In genomic region chr19:41320185-41320518, GRCh38 we compare ENCODE assay signal across 29 cellular contexts. TPM values are rescaled to one million over a fixed set of nuclear protein-coding genes. Genes with fewer than 3 reads are reported as not detected.
DNase-seq lines count a peak whose midpoint lies in the region; ATAC-seq and TF ChIP-seq lines count a peak whose summit lies in the region.
"Had no signal": no experiment of that assay in that cellular context is flagged by ENCODE, and none has a peak within 500 bp of the region (broad histone marks: within the 10 kb centered on the region; RNA-seq: fewer than 3 reads in every experiment).

No MANE protein-coding gene starts in this region.

- H3K27ac Mint-ChIP-seq in activated naive CD4-positive, alpha-beta T cell treated with anti-CD3 and anti-CD28 coated beads for 36 hours: peak overlapping the region; percentile 24
- H3K27ac Mint-ChIP-seq in central memory CD8-positive, alpha-beta T cell (ENCODE audit: low read depth): peak overlapping the region; percentile 56
- H3K27ac Mint-ChIP-seq in osteocyte (ENCODE audit: unreplicated experiment): peak overlapping the region; percentile 47

- ATAC-seq in central memory CD8-positive, alpha-beta T cell (replicated peaks; ENCODE audit: extremely low read depth, poor library complexity, severe bottlenecking): no peak
- ATAC-seq: gastroesophageal sphincter; left ventricle myocardium superior; naive thymus-derived CD8-positive, alpha-beta T cell had no signal

- H3K9me3 Mint-ChIP-seq in activated naive CD4-positive, alpha-beta T cell treated with anti-CD3 and anti-CD28 coated beads for 36 hours: no peaks in the 10 kb centered on the region
- H3K9me3 Mint-ChIP-seq in central memory CD8-positive, alpha-beta T cell: no peaks in the 10 kb centered on the region
- H3K9me3 Mint-ChIP-seq in osteocyte (ENCODE audit: unreplicated experiment): no peaks in the 10 kb centered on the region
- H3K9me3 Mint-ChIP-seq: naive thymus-derived CD8-positive, alpha-beta T cell had no signal

- peaks cover 17% of the 10 kb centered on the region for H3K4me1 Mint-ChIP-seq in activated naive CD4-positive, alpha-beta T cell treated with anti-CD3 and anti-CD28 coated beads for 36 hours (ENCODE audit: low read depth)
- peaks cover 35% of the 10 kb centered on the region for H3K4me1 Mint-ChIP-seq in central memory CD8-positive, alpha-beta T cell
- peaks cover 54% of the 10 kb centered on the region for H3K4me1 Mint-ChIP-seq in osteocyte (ENCODE audit: unreplicated experiment)

- CTCF ChIA-PET in activated naive CD4-positive, alpha-beta T cell treated with anti-CD3 and anti-CD28 coated beads for 36 hours (lab: Charles Lee): interaction anchor here (0.7 kb wide), 1 partner anchor 15 kb away, joined by 3 read pairs; no protein-coding TSS in a partner anchor

- peaks cover 37% of the 10 kb centered on the region for H3K36me3 Mint-ChIP-seq in activated naive CD4-positive, alpha-beta T cell treated with anti-CD3 and anti-CD28 coated beads for 36 hours (ENCODE audit: low read depth)
- peaks cover 76% of the 10 kb centered on the region for H3K36me3 Mint-ChIP-seq in central memory CD8-positive, alpha-beta T cell (ENCODE audit: insufficient read depth)
- peaks cover 33% of the 10 kb centered on the region for H3K36me3 Mint-ChIP-seq in osteocyte (ENCODE audit: unreplicated experiment)

- no peak for DNase-seq in activated naive CD4-positive, alpha-beta T cell treated with anti-CD3 and anti-CD28 coated beads for 36 hours
- DNase-seq in activated naive CD4-positive, alpha-beta T cell (lab: John Stamatoyannopoulos, UW): no peak
- no peak for DNase-seq in central memory CD8-positive, alpha-beta T cell (ENCODE audit: low spot score in 2 of 2)
- DNase-seq in osteocyte (ENCODE audit: extremely low spot score, unreplicated experiment): no peak
- DNase-seq in activated gamma-delta T cell treated with Interleukin-2 at 50 U/mL for 16 hours: no peak
- no peak for DNase-seq in stimulated activated CD4-positive, alpha-beta T cell treated with anti-CD3 and anti-CD28 coated beads, Interleukin-15, amount 100 ng/mL, for 24 hours
- DNase-seq: activated CD4-positive, CD25-positive, alpha-beta regulatory T cell treated with anti-CD3 and anti-CD28 coated beads, Interleukin-2, amount 50 U/mL, for 72 hours; activated CD8-positive, alpha-beta memory T cell treated with anti-CD3 and anti-CD28 coated beads for 24 hours; activated naive CD4-positive, alpha-beta T cell treated with Interleukin-2 at 50 U/mL for 16 hours; activated T-cell treated with anti-CD3 and anti-CD28 coated beads, Interleukin-2, amount 50 U/mL, for 1 hour; anterior cingulate cortex; Caco-2; cortex of kidney; DMS79; hippocampal formation; islet precursor cell; left ventricle myocardium superior; midbrain; naive thymus-derived CD8-positive, alpha-beta T cell; NCI-H2171 treated with DMSO at 0.1 percent for 48 hours; NCI-H524; Peyer's patch; retina; SJCRH30; stimulated activated CD4-positive, alpha-beta T cell treated with anti-CD3 and anti-CD28 coated beads, Interleukin-2, amount 100 ng/mL, for 48 hours; stimulated activated naive CD4-positive, alpha-beta T cell; T-helper 1 cell; uterus had no signal

- TF ChIP-seq CTCF in osteocyte (IDR thresholded peaks at IDR 0.05): no peak

- H3K27me3 Mint-ChIP-seq in activated naive CD4-positive, alpha-beta T cell treated with anti-CD3 and anti-CD28 coated beads for 36 hours (ENCODE audit: low read depth): no peaks in the 10 kb centered on the region
- H3K27me3 Mint-ChIP-seq in central memory CD8-positive, alpha-beta T cell: no peaks in the 10 kb centered on the region
- H3K27me3 Mint-ChIP-seq in osteocyte (ENCODE audit: unreplicated experiment): no peaks in the 10 kb centered on the region
- H3K27me3 Mint-ChIP-seq: naive thymus-derived CD8-positive, alpha-beta T cell had no signal

- no peak overlapping the region for H3K4me3 Mint-ChIP-seq in activated naive CD4-positive, alpha-beta T cell treated with anti-CD3 and anti-CD28 coated beads for 36 hours
- H3K4me3 Mint-ChIP-seq in central memory CD8-positive, alpha-beta T cell: no peak overlapping the region
- H3K4me3 Mint-ChIP-seq in osteocyte (ENCODE audit: unreplicated experiment): no peak overlapping the region

- intact Hi-C loops in activated naive CD4-positive, alpha-beta T cell treated with anti-CD3 and anti-CD28 coated beads for 36 hours (cut with micrococcal nuclease): no loop called here

RNA-seq across cellular contexts. Expression of gene CCDC97, which starts 10.2 kb away (rescaled TPM):
- total RNA-seq in activated naive CD4-positive, alpha-beta T cell treated with anti-CD3 and anti-CD28 coated beads for 36 hours: 10 to 100 TPM; 14.9 to 15.8 TPM
- total RNA-seq in osteocyte: 34.4 and 35.9 TPM in 2 replicates

RNA-seq across cellular contexts. Expression of gene TGFB1, which starts 33.6 kb away (rescaled TPM):
- 10 to 100 TPM; 94.4 to 95.6 TPM for total RNA-seq in activated naive CD4-positive, alpha-beta T cell treated with anti-CD3 and anti-CD28 coated beads for 36 hours
- 244 and 255 TPM in 2 replicates for total RNA-seq in osteocyte

RNA-seq across cellular contexts. Expression of gene B9D2, which starts 43.8 kb away (rescaled TPM):
- 1 to 10 TPM; 3.5 to 4.1 TPM for total RNA-seq in activated naive CD4-positive, alpha-beta T cell treated with anti-CD3 and anti-CD28 coated beads for 36 hours
- 4.6 and 5.5 TPM in 2 replicates for total RNA-seq in osteocyte

RNA-seq across cellular contexts. Expression of gene HNRNPUL1, which starts 56.0 kb away (rescaled TPM):
- 100 to 1,000 TPM; 298 to 301 TPM for total RNA-seq in activated naive CD4-positive, alpha-beta T cell treated with anti-CD3 and anti-CD28 coated beads for 36 hours
- total RNA-seq in osteocyte: 226 and 237 TPM in 2 replicates

RNA-seq across cellular contexts. Expression of gene TMEM91, which starts 56.2 kb away (rescaled TPM):
- total RNA-seq in activated naive CD4-positive, alpha-beta T cell treated with anti-CD3 and anti-CD28 coated beads for 36 hours: 1 to 10 TPM; 5.6 to 5.7 TPM
- total RNA-seq in osteocyte: 8.5 and 9.2 TPM in 2 replicates
